In the genomic region with DNA sequence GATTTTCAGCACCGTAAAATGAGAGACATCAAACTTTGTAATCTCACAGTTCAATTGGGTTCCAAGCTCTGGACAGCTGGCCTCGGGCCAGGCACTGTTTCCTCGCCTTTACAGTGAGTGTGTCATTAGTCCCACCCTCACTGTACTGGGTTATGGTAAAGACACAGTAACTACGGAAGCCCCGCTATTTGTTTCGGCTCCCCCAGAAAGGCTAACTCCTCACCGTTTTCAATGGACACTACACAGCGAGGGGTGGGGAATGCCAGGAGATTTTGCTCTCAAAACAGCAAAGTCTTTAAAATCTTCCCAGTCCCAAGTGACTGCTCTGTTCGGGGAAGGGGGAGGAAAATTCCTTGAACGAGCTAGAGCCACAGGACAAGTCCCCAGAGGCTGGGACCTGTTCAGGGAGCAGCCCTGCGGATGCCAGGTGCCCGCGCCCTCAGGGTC, we compare ENCODE assay signal across 9 cellular contexts. TPM values are rescaled to one million over a fixed set of nuclear protein-coding genes. Genes with fewer than 3 reads are reported as not detected.
DNase-seq lines count a peak whose midpoint lies in the region; ATAC-seq and TF ChIP-seq lines count a peak whose summit lies in the region.
"Had no signal": no experiment of that assay in that cellular context is flagged by ENCODE, and none has a peak within 500 bp of the region (broad histone marks: within the 10 kb centered on the region; RNA-seq: fewer than 3 reads in every experiment).

No MANE protein-coding gene starts in this region.

- POLR2A ChIA-PET in MCF 10A (lab: Yijun Ruan, JAX): interaction anchor here (0.6 to 4.4 kb wide), 7 partner anchors 15 to 199 kb away, joined by 3 to 32 read pairs (median 4); no protein-coding TSS in a partner anchor

- no peaks in the 10 kb centered on the region for H3K4me1 Mint-ChIP-seq in MCF 10A (ENCODE audit: insufficient read depth, unreplicated experiment)

- BruUV-seq in MCF 10A (replicated peaks; lab: Mats Ljungman, UMichigan): no TSS peak

- H3K36me3 ChIP-seq in left lung (no peaks in the 10 kb centered on the region), thyroid gland (no peaks in the 10 kb centered on the region)

- H3K4me3 ChIP-seq in left lung (peak overlapping the region; percentile 74 to 90), thyroid gland (replicated peaks in 1 of 3) (peak overlapping the region in 2 of 3 donors; percentile 44 to 86)
- H3K4me3 ChIP-seq: GM12878 had no signal

- no peaks in the 10 kb centered on the region for H3K36me3 Mint-ChIP-seq in MCF 10A (ENCODE audit: insufficient read depth, unreplicated experiment)

- CTCF ChIA-PET in MCF 10A (lab: Yijun Ruan, JAX): interaction anchor here (0.5 to 2.7 kb wide), 9 partner anchors 53 to 342 kb away, joined by 3 to 10 read pairs (median 3); no protein-coding TSS in a partner anchor

- 5 to 8% methylated on average over 10 of the region's 13 CpGs for WGBS in thyroid gland, 2 donors

- H3K27me3 Mint-ChIP-seq in MCF 10A (ENCODE audit: insufficient read depth, unreplicated experiment): no peaks in the 10 kb centered on the region

- TF ChIP-seq CTCF in MCF 10A (IDR thresholded peaks at IDR 0.05; ENCODE audit: unreplicated experiment) (no peak), left lung (IDR thresholded peaks at IDR 0.05) (no peak), thyroid gland (IDR thresholded peaks at IDR 0.05) (no peak)

- peak; percentile 17 for ATAC-seq in Right ventricle myocardium superior (ENCODE audit: poor library complexity)
- peak; percentile 0 for ATAC-seq in left lung
- no peak for ATAC-seq in GM19324 (IDR thresholded peaks at IDR 0.05; ENCODE audit: low FRiP score, unreplicated experiment)

- peak; percentile 11 to 36 for TF ChIP-seq POLR2A in thyroid gland (IDR thresholded peaks at IDR 0.05)

- H3K4me1 ChIP-seq in left lung: peaks cover 11 to 52% of the 10 kb centered on the region in 2 donors
- H3K4me1 ChIP-seq in thyroid gland: peaks cover 30 to 45% of the 10 kb centered on the region in 2 donors

- peak overlapping the region; percentile 60 for H3K4me3 Mint-ChIP-seq in MCF 10A (ENCODE audit: unreplicated experiment)

- intact Hi-C loops in Right ventricle myocardium superior (cut with DNase I): no loop called here
- intact Hi-C loops in cardiac septum (cut with DNase I): loop anchor here (5.0 kb wide), 1 partner anchor 145 kb away; no protein-coding TSS in a partner anchor
- intact Hi-C loops in MCF 10A (cut with micrococcal nuclease): loop anchor here (5.0 to 10.0 kb wide), 2 partner anchors 63 to 180 kb away; no protein-coding TSS in a partner anchor
- intact Hi-C loops in left lung (cut with DNase I): loop anchor here in 1 of 2 donors (5.0 kb wide), 1 partner anchor 145 kb away; no protein-coding TSS in a partner anchor
- intact Hi-C loops in thyroid gland (cut with DNase I): no loop called here

- no peaks in the 10 kb centered on the region for H3K9me3 Mint-ChIP-seq in MCF 10A (ENCODE audit: unreplicated experiment)

- DNase-seq in Right ventricle myocardium superior (peak; percentile 86), cardiac septum (ENCODE audit: low spot score) (no peak), MCF 10A (ENCODE audit: unreplicated experiment) (peak; percentile 45), left lung (no peak), thyroid gland (peak; percentile 73 to 76), middle frontal gyrus (ENCODE audit: extremely low spot score, low spot score) (no peak)
- no peak for DNase-seq in stimulated activated CD4-positive, alpha-beta T cell treated with anti-CD3 and anti-CD28 coated beads, Interleukin-2, amount 100 ng/mL, for 24 hours

- peaks cover 0 to 6% of the 10 kb centered on the region in 2 donors for H3K27me3 ChIP-seq in left lung
- no peaks in the 10 kb centered on the region for H3K27me3 ChIP-seq in thyroid gland

- peak overlapping the region; percentile 83 to 89 for H3K27ac ChIP-seq in left lung
- H3K27ac ChIP-seq in thyroid gland: peak overlapping the region; percentile 94 to 97 (median 95)

- H3K27ac Mint-ChIP-seq in MCF 10A (ENCODE audit: low read depth, unreplicated experiment): no peak overlapping the region

- peaks cover 0 to 15% of the 10 kb centered on the region in 2 donors for H3K9me3 ChIP-seq in left lung
- H3K9me3 ChIP-seq in thyroid gland: no peaks in the 10 kb centered on the region

RNA-seq across cellular contexts. Expression of a gene that starts 0.8 kb away (rescaled TPM):
- 13.0 TPM for total RNA-seq in Right ventricle myocardium superior
- total RNA-seq in cardiac septum: 12.9 TPM
- 8.2 and 16.2 TPM in 2 replicates for total RNA-seq in MCF 10A (2022)
- total RNA-seq in left lung: 10 to 100 TPM; 24.7 to 39.4 TPM
- total RNA-seq in thyroid gland: 10 to 100 TPM; 30.5 to 65.0 (median 36.2) TPM

RNA-seq across cellular contexts. Expression of a gene that starts 57.4 kb away (rescaled TPM):
- total RNA-seq in Right ventricle myocardium superior: 20.9 TPM
- 28.9 TPM for total RNA-seq in cardiac septum
- total RNA-seq in MCF 10A (2022): 23.6 and 28.7 TPM in 2 replicates
- total RNA-seq in left lung: 10 to 100 TPM; 33.0 to 42.6 TPM
- 10 to 100 TPM; 36.3 to 64.2 (median 43.6) TPM for total RNA-seq in thyroid gland

Comparison
In these comparisons a context has a peak if more than half of its experiments do, and no peak if none do; other contexts are left out.
1. DNase-seq: peak in Right ventricle myocardium superior (single experiment), MCF 10A (single experiment) and thyroid gland (2 of 2); none in cardiac septum (single experiment), left lung (0 of 2), stimulated activated CD4-positive, alpha-beta T cell treated with anti-CD3 and anti-CD28 coated beads, Interleukin-2, amount 100 ng/mL, for 24 hours (0 of 2) and middle frontal gyrus (single experiment).
2. intact Hi-C loops: an anchor here in cardiac septum (5.0 kb wide) and MCF 10A (5.0 to 10.0 kb wide); none called in Right ventricle myocardium superior and thyroid gland.